ENCODE assay signal across 20 cellular contexts in the genomic region with DNA sequence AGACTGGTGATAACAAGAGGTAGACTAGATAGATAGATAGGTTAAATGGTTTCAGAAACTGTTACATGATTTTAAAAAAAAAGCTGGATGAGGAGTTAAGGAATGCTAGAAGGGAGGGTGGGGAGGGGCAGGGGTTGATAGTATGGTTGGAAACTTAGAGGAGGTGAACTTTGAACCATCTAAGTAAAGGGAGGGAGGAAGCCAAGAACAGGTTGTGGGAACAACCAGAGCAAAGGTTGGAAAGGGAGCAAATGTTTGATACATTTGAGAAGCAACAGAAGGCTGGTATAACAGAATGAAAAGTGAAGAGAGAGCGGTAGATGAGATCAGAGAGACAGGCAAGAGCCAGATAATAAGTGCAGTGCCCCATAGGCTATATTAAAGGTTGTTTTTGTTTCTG.
DNase-seq lines count a peak whose midpoint lies in the region; ATAC-seq, FAIRE-seq and TF ChIP-seq lines count a peak whose summit lies in the region.
"Had no signal": no experiment of that assay in that cellular context is flagged by ENCODE, and none has a peak within 500 bp of the region (broad histone marks: within the 10 kb centered on the region; RNA-seq: fewer than 3 reads in every experiment).

No MANE protein-coding gene starts in this region.

- H3K4me3 Mint-ChIP-seq in central memory CD8-positive, alpha-beta T cell: no peak overlapping the region
- H3K4me3 Mint-ChIP-seq: CD4-positive, CD25-positive, alpha-beta regulatory T cell; CD8-positive, alpha-beta memory T cell; IgD-negative memory B cell had no signal

- H3K36me3 ChIP-seq in small intestine (ENCODE audit: control insufficient read depth in 2 of 2, insufficient read depth in 2 of 2, low read length in 2 of 2): no peaks in the 10 kb centered on the region
- H3K36me3 ChIP-seq: BE2C had no signal

- no peaks in the 10 kb centered on the region for H3K9me3 ChIP-seq in small intestine (ENCODE audit: control insufficient read depth, low read depth)
- H3K9me3 ChIP-seq: BE2C had no signal

- H3K27ac Mint-ChIP-seq in central memory CD8-positive, alpha-beta T cell (ENCODE audit: low read depth): no peak overlapping the region
- H3K27ac Mint-ChIP-seq: CD4-positive, CD25-positive, alpha-beta regulatory T cell; CD8-positive, alpha-beta memory T cell had no signal

- peak; percentile 10 for ATAC-seq in central memory CD8-positive, alpha-beta T cell (replicated peaks; ENCODE audit: extremely low read depth, poor library complexity, severe bottlenecking)
- ATAC-seq in left lobe of liver: peak; percentile 93

- peaks cover 0 to 2% of the 10 kb centered on the region in 2 donors for H3K4me1 ChIP-seq in small intestine (ENCODE audit: control insufficient read depth in 2 of 2, insufficient read depth in 1 of 2, low read depth in 1 of 2, low read length in 1 of 2)
- H3K4me1 ChIP-seq: BE2C had no signal

- H3K27ac ChIP-seq in small intestine (ENCODE audit: low read depth in 1 of 2, low read length in 1 of 2) (peak overlapping the region in 1 of 2 donors; percentile 55), dorsolateral prefrontal cortex (no peak overlapping the region)

- H3K4me3 ChIP-seq in small intestine (ENCODE audit: low read depth in 1 of 2, low read length in 2 of 2): no peak overlapping the region
- no peak overlapping the region for H3K4me3 ChIP-seq in dorsolateral prefrontal cortex

- no peaks in the 10 kb centered on the region for H3K9me3 Mint-ChIP-seq in central memory CD8-positive, alpha-beta T cell
- H3K9me3 Mint-ChIP-seq: CD4-positive, CD25-positive, alpha-beta regulatory T cell; CD8-positive, alpha-beta memory T cell; IgD-negative memory B cell had no signal

- FAIRE-seq in GM12892 (lab: Jason Lieb, UNC) (peak; percentile 70), small intestine (lab: Jason Lieb, UNC) (no peak)
- FAIRE-seq: GM19239, H54 had no signal

- intact Hi-C loops in dorsolateral prefrontal cortex (cut with DNase I): no loop called here

- TF ChIP-seq POLR2A in GM12892 (IDR thresholded peaks at IDR 0.05; ENCODE audit: low read depth, low read length): no peak

- no peak for TF ChIP-seq CTCF in dorsolateral prefrontal cortex (IDR thresholded peaks at IDR 0.05 in 54 of 56, conservative IDR thresholded peaks at IDR 0.05 in 2 of 56; ENCODE audit: low read depth in 1 of 56, partially characterized antibody in 56 of 56)

- DNase-seq in GM12892 (ENCODE audit: insufficient read length): no peak
- DNase-seq in central memory CD8-positive, alpha-beta T cell (ENCODE audit: low spot score in 2 of 2): no peak
- DNase-seq in left lobe of liver (ENCODE audit: low spot score): no peak
- DNase-seq in small intestine: peak; percentile 88
- DNase-seq in dorsolateral prefrontal cortex: no peak
- no peak for DNase-seq in H4 (ENCODE audit: low spot score)
- no peak for DNase-seq in NCI-H510A treated with DMSO at 0.1 percent for 48 hours (lab: John Stamatoyannopoulos, UW)
- DNase-seq: ACHN; BE2C; C1 segment of cervical spinal cord; CD4-positive, CD25-positive, alpha-beta regulatory T cell; CD8-positive, alpha-beta memory T cell; DMS153; DMS79; GF-D8; HCEC 1CT; KBM-7 had no signal

- H3K27me3 Mint-ChIP-seq in central memory CD8-positive, alpha-beta T cell: peaks cover 4% of the 10 kb centered on the region
- H3K27me3 Mint-ChIP-seq: CD4-positive, CD25-positive, alpha-beta regulatory T cell; IgD-negative memory B cell had no signal

- H3K36me3 Mint-ChIP-seq in central memory CD8-positive, alpha-beta T cell (ENCODE audit: insufficient read depth): no peaks in the 10 kb centered on the region
- H3K36me3 Mint-ChIP-seq: CD4-positive, CD25-positive, alpha-beta regulatory T cell; CD8-positive, alpha-beta memory T cell; IgD-negative memory B cell had no signal

- WGBS in small intestine, 3 donors: 50 to 76% (median 53%) methylated on average over 1 of the region's 1 CpG

- no peaks in the 10 kb centered on the region for H3K4me1 Mint-ChIP-seq in central memory CD8-positive, alpha-beta T cell
- H3K4me1 Mint-ChIP-seq: CD4-positive, CD25-positive, alpha-beta regulatory T cell; CD8-positive, alpha-beta memory T cell; IgD-negative memory B cell had no signal

- H3K27me3 ChIP-seq in small intestine (ENCODE audit: control insufficient read depth in 2 of 2, insufficient read depth in 2 of 2, low read length in 2 of 2): no peaks in the 10 kb centered on the region
- H3K27me3 ChIP-seq in dorsolateral prefrontal cortex: no peaks in the 10 kb centered on the region
- H3K27me3 ChIP-seq: BE2C had no signal
